ENCODE assay signal across 14 cellular contexts in genomic region chr4:176052744-176053143, GRCh38. TPM values are rescaled to one million over a fixed set of nuclear protein-coding genes. Genes with fewer than 3 reads are reported as not detected.
DNase-seq lines count a peak whose midpoint lies in the region; ATAC-seq lines count a peak whose summit lies in the region.
"Had no signal": no experiment of that assay in that cellular context is flagged by ENCODE, and none has a peak within 500 bp of the region (broad histone marks: within the 10 kb centered on the region; RNA-seq: fewer than 3 reads in every experiment).

No MANE protein-coding gene starts in this region.

- H3K4me1 Mint-ChIP-seq in T-helper 17 cell = no peaks in the 10 kb centered on the region
- H3K4me1 Mint-ChIP-seq: activated naive CD4-positive, alpha-beta T cell treated with anti-CD3 and anti-CD28 coated beads, Interleukin-2, amount 50 U/mL, for 24 hours had no signal

- no peak overlapping the region for H3K27ac Mint-ChIP-seq in T-helper 17 cell
- H3K27ac Mint-ChIP-seq: activated naive CD4-positive, alpha-beta T cell treated with anti-CD3 and anti-CD28 coated beads, Interleukin-2, amount 50 U/mL, for 24 hours; natural killer cell treated with Interleukin-12 subunit alpha and Interleukin-12 subunit beta and Interleukin-15 and Interleukin-18, amount 100 ng/mL, for 72 hours had no signal

- no peak overlapping the region for H3K4me3 Mint-ChIP-seq in T-helper 17 cell
- H3K4me3 Mint-ChIP-seq: activated naive CD4-positive, alpha-beta T cell treated with anti-CD3 and anti-CD28 coated beads, Interleukin-2, amount 50 U/mL, for 24 hours; natural killer cell treated with Interleukin-12 subunit alpha and Interleukin-12 subunit beta and Interleukin-15 and Interleukin-18, amount 100 ng/mL, for 72 hours had no signal

- ATAC-seq in GM18861 (IDR thresholded peaks at IDR 0.05; ENCODE audit: unreplicated experiment) = peak; percentile 98
- ATAC-seq in GM21528 (IDR thresholded peaks at IDR 0.05; ENCODE audit: low FRiP score, unreplicated experiment) = peak; percentile 93
- peak; percentile 99 for ATAC-seq in HG03139 (IDR thresholded peaks at IDR 0.05; ENCODE audit: unreplicated experiment)
- peak; percentile 25 for ATAC-seq in T-helper 17 cell
- ATAC-seq: natural killer cell treated with Interleukin-12 subunit alpha and Interleukin-12 subunit beta and Interleukin-15 and Interleukin-18, amount 100 ng/mL, for 72 hours had no signal

- intact Hi-C loops in cardiac septum (cut with DNase I) = no loop called here

- DNase-seq in T-helper 17 cell (no peak), NCI-H1436 (lab: John Stamatoyannopoulos, UW) (no peak), anterior cingulate cortex (lab: John Stamatoyannopoulos, UW) (no peak), SHP77 treated with DMSO at 0.1 percent for 48 hours (lab: John Stamatoyannopoulos, UW) (no peak), cardiac septum (ENCODE audit: low spot score) (no peak)
- DNase-seq: activated CD4-positive, alpha-beta T cell treated with anti-CD3 and anti-CD28 coated beads for 48 hours; effector CD8-positive, alpha-beta T cell; H7; NCI-H146 had no signal

- no peaks in the 10 kb centered on the region for H3K36me3 Mint-ChIP-seq in T-helper 17 cell (ENCODE audit: low read depth)
- H3K36me3 Mint-ChIP-seq: activated naive CD4-positive, alpha-beta T cell treated with anti-CD3 and anti-CD28 coated beads, Interleukin-2, amount 50 U/mL, for 24 hours; natural killer cell treated with Interleukin-12 subunit alpha and Interleukin-12 subunit beta and Interleukin-15 and Interleukin-18, amount 100 ng/mL, for 72 hours had no signal

- no peaks in the 10 kb centered on the region for H3K27me3 Mint-ChIP-seq in T-helper 17 cell
- H3K27me3 Mint-ChIP-seq: natural killer cell treated with Interleukin-12 subunit alpha and Interleukin-12 subunit beta and Interleukin-15 and Interleukin-18, amount 100 ng/mL, for 72 hours had no signal

- no peaks in the 10 kb centered on the region for H3K9me3 ChIP-seq in T-helper 17 cell (ENCODE audit: control insufficient read depth, low read length, poor library complexity, severe bottlenecking)

RNA-seq across cellular contexts. Expression of gene WDR17, which starts 12.9 kb away (rescaled TPM):
- total RNA-seq in T-helper 17 cell (1 to 10 TPM in 1 of 2 donors, under 1 TPM in 1; 0.65 to 1.8 TPM), cardiac septum (0.83 TPM)

Comparison
In these comparisons a context has a peak if more than half of its experiments do, and no peak if none do; other contexts are left out.
1. ATAC-seq: peak in every context shown above with its lines; median percentile 99 in HG03139; 98 in GM18861; 93 in GM21528; 25 in T-helper 17 cell.